In genomic region chr2:84293791-84294380, GRCh38 we compare ENCODE assay signal across 1 cellular context.
TF ChIP-seq lines count a peak whose summit lies in the region.

No MANE protein-coding gene starts in this region.

TF ChIP-seq in HepG2, 621 proteins besides CTCF, POLR2A, EP300 and RAD21 (continued from another document and continues in another):
- TF ChIP-seq ZNF646 (CRISPR knock-in tag; IDR thresholded peaks at IDR 0.05) (no peak), PLSCR1 (CRISPR knock-in tag; IDR thresholded peaks at IDR 0.05; ENCODE audit: borderline replicate concordance) (no peak), ZNF33A (CRISPR knock-in tag; IDR thresholded peaks at IDR 0.05; ENCODE audit: borderline replicate concordance) (no peak), NR3C1 (CRISPR knock-in tag; IDR thresholded peaks at IDR 0.05) (no peak), ZBTB38 (CRISPR knock-in tag; IDR thresholded peaks at IDR 0.05) (peak; percentile 83; the same call in 1 of the 2 replicates), MLLT10 (CRISPR knock-in tag; IDR thresholded peaks at IDR 0.05) (no peak), RFX5 (IDR thresholded peaks at IDR 0.05; ENCODE audit: low read depth, low read length) (no peak), KDM3A (CRISPR knock-in tag; IDR thresholded peaks at IDR 0.05; ENCODE audit: low read depth) (peak; percentile 83; the same call in 1 of the 2 replicates), ZBTB21 (CRISPR knock-in tag; IDR thresholded peaks at IDR 0.05) (no peak), ERF (CRISPR knock-in tag; IDR thresholded peaks at IDR 0.05) (peak; percentile 93), ZNF274 (CRISPR knock-in tag; IDR thresholded peaks at IDR 0.05) (0 out of 2 replicates have a peak, but pooled peaks have one; percentile 41), NFIC (IDR thresholded peaks at IDR 0.05; ENCODE audit: low read length) (peak; percentile 96), EEA1 (CRISPR knock-in tag; IDR thresholded peaks at IDR 0.05; ENCODE audit: borderline replicate concordance) (peak; percentile 45; the same call in 1 of the 2 replicates), MTERF4 (CRISPR knock-in tag; IDR thresholded peaks at IDR 0.05) (no peak), EHMT2 (IDR thresholded peaks at IDR 0.05; ENCODE audit: borderline replicate concordance, low read depth, low read length) (peak; percentile 94; the same call in 1 of the 2 replicates), HOMEZ (CRISPR knock-in tag; IDR thresholded peaks at IDR 0.05; ENCODE audit: low read depth) (peak; percentile 96), MTA1 (CRISPR knock-in tag; IDR thresholded peaks at IDR 0.05; ENCODE audit: borderline replicate concordance) (0 out of 2 replicates have a peak, but pooled peaks have one; percentile 58), EED (CRISPR knock-in tag; IDR thresholded peaks at IDR 0.05) (no peak), ONECUT2 (CRISPR knock-in tag; IDR thresholded peaks at IDR 0.05) (no peak; the same call in 1 of the 2 replicates), PAF1 (CRISPR knock-in tag; IDR thresholded peaks at IDR 0.05) (no peak), ZNF30 (CRISPR knock-in tag; IDR thresholded peaks at IDR 0.05) (no peak), SP140L (CRISPR knock-in tag; IDR thresholded peaks at IDR 0.05; ENCODE audit: borderline replicate concordance) (0 out of 2 replicates have a peak, but pooled peaks have one; percentile 56), ZSCAN29 (CRISPR knock-in tag; conservative IDR thresholded peaks at IDR 0.05) (peak; percentile 94), ESRRA (CRISPR knock-in tag; IDR thresholded peaks at IDR 0.05; ENCODE audit: low read depth) (peak; percentile 93), RBAK (CRISPR knock-in tag; IDR thresholded peaks at IDR 0.05) (peak; percentile 84), PTBP1 (IDR thresholded peaks at IDR 0.05; ENCODE audit: low read depth, low read length, poor library complexity, severe bottlenecking) (no peak), ZSCAN9 (CRISPR knock-in tag; IDR thresholded peaks at IDR 0.05; ENCODE audit: borderline replicate concordance) (peak; percentile 83)
- TF ChIP-seq, protein P1, sequence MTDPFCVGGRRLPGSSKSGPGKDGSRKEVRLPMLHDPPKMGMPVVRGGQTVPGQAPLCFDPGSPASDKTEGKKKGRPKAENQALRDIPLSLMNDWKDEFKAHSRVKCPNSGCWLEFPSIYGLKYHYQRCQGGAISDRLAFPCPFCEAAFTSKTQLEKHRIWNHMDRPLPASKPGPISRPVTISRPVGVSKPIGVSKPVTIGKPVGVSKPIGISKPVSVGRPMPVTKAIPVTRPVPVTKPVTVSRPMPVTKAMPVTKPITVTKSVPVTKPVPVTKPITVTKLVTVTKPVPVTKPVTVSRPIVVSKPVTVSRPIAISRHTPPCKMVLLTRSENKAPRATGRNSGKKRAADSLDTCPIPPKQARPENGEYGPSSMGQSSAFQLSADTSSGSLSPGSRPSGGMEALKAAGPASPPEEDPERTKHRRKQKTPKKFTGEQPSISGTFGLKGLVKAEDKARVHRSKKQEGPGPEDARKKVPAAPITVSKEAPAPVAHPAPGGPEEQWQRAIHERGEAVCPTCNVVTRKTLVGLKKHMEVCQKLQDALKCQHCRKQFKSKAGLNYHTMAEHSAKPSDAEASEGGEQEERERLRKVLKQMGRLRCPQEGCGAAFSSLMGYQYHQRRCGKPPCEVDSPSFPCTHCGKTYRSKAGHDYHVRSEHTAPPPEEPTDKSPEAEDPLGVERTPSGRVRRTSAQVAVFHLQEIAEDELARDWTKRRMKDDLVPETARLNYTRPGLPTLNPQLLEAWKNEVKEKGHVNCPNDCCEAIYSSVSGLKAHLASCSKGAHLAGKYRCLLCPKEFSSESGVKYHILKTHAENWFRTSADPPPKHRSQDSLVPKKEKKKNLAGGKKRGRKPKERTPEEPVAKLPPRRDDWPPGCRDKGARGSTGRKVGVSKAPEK (CRISPR knock-in tag; IDR thresholded peaks at IDR 0.05; ENCODE audit: borderline replicate concordance), result 0 out of 2 replicates have a peak, but pooled peaks have one; percentile 50
- TF ChIP-seq, protein P2, sequence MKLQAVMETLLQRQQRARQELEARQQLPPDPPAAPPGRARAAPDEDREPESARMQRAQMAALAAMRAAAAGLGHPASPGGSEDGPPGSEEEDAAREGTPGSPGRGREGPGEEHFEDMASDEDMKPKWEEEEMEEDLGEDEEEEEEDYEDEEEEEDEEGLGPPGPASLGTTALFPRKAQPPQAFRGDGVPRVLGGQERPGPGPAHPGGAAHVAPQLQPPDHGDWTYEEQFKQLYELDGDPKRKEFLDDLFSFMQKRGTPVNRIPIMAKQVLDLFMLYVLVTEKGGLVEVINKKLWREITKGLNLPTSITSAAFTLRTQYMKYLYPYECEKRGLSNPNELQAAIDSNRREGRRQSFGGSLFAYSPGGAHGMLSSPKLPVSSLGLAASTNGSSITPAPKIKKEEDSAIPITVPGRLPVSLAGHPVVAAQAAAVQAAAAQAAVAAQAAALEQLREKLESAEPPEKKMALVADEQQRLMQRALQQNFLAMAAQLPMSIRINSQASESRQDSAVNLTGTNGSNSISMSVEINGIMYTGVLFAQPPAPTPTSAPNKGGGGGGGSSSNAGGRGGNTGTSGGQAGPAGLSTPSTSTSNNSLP (IDR thresholded peaks at IDR 0.05; ENCODE audit: low read depth, low read length), result no peak; the same call in 1 of the 2 replicates
- TF ChIP-seq, protein P3, sequence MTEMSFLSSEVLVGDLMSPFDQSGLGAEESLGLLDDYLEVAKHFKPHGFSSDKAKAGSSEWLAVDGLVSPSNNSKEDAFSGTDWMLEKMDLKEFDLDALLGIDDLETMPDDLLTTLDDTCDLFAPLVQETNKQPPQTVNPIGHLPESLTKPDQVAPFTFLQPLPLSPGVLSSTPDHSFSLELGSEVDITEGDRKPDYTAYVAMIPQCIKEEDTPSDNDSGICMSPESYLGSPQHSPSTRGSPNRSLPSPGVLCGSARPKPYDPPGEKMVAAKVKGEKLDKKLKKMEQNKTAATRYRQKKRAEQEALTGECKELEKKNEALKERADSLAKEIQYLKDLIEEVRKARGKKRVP (CRISPR knock-in tag; IDR thresholded peaks at IDR 0.05), result peak in 1 of 2 experiments; percentile 36; a peak in 1 of 4 replicates
- TF ChIP-seq, protein P4, sequence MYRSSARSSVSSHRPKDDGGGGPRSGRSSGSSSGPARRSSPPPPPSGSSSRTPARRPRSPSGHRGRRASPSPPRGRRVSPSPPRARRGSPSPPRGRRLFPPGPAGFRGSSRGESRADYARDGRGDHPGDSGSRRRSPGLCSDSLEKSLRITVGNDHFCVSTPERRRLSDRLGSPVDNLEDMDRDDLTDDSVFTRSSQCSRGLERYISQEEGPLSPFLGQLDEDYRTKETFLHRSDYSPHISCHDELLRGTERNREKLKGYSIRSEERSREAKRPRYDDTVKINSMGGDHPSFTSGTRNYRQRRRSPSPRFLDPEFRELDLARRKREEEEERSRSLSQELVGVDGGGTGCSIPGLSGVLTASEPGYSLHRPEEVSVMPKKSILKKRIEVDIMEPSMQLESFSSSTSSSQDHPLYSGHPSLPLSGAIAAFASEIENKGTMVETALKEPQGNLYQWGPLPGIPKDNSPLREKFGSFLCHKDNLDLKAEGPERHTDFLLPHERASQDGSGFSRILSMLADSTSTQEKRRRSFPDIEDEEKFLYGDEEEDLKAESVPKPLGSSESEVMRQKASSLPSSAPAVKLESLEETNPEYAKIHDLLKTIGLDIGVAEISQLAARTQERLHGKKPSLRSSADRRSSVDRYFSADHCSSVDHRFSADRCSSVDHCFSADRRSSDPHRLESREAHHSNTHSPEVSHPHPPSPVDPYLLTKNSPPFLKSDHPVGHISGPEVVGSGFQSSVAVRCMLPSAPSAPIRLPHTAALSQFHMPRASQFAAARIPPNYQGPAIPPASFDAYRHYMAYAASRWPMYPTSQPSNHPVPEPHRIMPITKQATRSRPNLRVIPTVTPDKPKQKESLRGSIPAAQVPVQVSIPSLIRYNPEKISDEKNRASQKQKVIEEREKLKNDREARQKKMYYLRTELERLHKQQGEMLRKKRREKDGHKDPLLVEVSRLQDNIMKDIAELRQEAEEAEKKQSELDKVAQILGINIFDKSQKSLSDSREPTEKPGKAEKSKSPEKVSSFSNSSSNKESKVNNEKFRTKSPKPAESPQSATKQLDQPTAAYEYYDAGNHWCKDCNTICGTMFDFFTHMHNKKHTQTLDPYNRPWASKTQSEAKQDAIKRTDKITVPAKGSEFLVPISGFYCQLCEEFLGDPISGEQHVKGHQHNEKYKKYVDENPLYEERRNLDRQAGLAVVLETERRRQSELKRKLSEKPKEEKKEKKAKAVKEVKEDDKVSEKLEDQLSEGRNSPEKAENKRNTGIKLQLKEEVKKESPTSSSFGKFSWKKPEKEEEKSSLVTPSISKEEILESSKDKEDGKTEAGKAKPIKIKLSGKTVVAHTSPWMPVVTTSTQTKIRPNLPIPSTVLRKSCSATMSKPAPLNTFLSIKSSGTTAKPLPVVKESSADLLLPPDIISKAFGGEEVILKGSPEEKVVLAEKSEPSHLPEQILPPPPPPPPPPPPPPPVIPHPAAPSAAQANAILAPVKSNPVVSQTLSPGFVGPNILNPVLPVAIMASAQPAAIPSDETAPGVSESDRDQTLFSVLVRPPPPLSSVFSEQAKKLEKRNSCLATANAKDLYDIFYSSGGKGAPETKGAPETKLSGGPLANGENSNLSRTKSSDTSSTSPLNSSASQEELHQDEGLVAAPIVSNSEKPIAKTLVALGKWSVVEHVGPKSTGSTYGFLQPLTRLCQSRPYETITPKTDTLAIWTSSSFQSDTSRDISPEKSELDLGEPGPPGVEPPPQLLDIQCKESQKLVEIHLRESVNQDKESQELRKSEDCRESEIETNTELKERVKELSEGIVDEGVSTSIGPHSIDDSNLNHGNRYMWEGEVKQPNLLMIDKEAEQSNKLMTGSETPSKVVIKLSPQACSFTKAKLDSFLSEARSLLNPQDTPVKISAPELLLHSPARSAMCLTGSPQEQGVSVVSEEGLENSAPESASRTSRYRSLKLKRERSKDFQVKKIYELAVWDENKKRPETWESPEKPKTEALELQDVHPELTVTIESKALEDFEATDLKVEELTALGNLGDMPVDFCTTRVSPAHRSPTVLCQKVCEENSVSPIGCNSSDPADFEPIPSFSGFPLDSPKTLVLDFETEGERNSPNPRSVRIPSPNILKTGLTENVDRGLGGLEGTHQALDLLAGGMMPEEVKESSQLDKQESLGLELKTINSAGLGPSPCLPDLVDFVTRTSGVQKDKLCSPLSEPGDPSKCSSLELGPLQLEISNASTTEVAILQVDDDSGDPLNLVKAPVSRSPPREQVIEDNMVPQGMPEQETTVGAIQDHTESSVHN (CRISPR knock-in tag; IDR thresholded peaks at IDR 0.05), result no peak; the same call in 1 of the 2 replicates
